In the genomic region with DNA sequence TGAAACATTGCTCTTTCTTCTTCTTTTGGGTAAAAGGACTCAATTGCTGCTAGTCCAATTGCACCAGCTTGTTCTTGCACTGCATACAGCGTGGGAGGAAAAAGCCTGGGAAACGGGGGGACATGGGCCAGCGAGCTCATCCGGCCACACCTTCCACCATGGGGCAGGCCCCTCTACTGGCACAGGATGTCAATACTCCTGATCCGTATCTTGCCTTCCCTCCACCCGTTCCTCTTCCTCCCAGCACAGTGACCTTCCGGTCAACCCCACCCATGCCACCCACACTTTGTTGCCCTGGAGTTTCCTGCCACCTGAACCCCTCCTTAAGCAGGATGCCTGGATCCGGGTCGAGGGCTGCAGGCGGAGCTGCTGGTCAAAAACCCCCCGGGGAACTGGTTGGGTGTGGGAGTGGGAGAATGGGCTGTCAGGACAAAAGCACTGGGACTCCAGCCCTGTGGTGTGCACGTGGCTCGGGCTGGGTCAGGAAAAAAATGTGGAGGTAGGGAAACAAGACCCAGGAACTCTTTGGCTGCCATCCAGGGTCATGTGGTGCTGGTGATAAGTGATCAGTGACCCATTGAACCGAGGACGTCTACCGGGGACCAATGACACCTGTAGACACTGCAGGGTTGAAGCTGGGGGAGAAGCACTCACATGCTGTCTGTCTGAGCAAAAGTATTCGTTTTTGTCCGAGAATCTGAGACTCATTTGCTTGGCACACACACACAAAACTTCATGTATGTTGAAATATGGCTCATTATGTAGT, we compare ENCODE assay signal across 1 cellular context.
TF ChIP-seq lines count a peak whose summit lies in the region.

No MANE protein-coding gene starts in this region.

TF ChIP-seq in K562, 482 proteins besides CTCF, POLR2A, EP300 and RAD21 (continued from another document):
- TF ChIP-seq, protein P1, sequence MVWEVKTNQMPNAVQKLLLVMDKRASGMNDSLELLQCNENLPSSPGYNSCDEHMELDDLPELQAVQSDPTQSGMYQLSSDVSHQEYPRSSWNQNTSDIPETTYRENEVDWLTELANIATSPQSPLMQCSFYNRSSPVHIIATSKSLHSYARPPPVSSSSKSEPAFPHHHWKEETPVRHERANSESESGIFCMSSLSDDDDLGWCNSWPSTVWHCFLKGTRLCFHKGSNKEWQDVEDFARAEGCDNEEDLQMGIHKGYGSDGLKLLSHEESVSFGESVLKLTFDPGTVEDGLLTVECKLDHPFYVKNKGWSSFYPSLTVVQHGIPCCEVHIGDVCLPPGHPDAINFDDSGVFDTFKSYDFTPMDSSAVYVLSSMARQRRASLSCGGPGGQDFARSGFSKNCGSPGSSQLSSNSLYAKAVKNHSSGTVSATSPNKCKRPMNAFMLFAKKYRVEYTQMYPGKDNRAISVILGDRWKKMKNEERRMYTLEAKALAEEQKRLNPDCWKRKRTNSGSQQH (CRISPR knock-in tag; IDR thresholded peaks at IDR 0.05) = peak; percentile 75; the same call in 1 of the 2 replicates
- TF ChIP-seq PRPF4 (IDR thresholded peaks at IDR 0.05; ENCODE audit: insufficient read depth, low read depth, low read length, poor library complexity, severe bottlenecking) = no peak
- TF ChIP-seq ZNF133 (CRISPR knock-in tag; IDR thresholded peaks at IDR 0.05) = no peak
- no peak for TF ChIP-seq RBM34 (IDR thresholded peaks at IDR 0.05; ENCODE audit: borderline replicate concordance, insufficient read depth, low read length)
- TF ChIP-seq CHD4 (IDR thresholded peaks at IDR 0.05; ENCODE audit: insufficient read depth, insufficient replicate concordance, low read depth, low read length, poor library complexity, severe bottlenecking) = no peak
- no peak for TF ChIP-seq TGIF2 (CRISPR knock-in tag; IDR thresholded peaks at IDR 0.05)
- TF ChIP-seq FOXJ2 (tag; IDR thresholded peaks at IDR 0.05) = no peak
- TF ChIP-seq, protein P2, sequence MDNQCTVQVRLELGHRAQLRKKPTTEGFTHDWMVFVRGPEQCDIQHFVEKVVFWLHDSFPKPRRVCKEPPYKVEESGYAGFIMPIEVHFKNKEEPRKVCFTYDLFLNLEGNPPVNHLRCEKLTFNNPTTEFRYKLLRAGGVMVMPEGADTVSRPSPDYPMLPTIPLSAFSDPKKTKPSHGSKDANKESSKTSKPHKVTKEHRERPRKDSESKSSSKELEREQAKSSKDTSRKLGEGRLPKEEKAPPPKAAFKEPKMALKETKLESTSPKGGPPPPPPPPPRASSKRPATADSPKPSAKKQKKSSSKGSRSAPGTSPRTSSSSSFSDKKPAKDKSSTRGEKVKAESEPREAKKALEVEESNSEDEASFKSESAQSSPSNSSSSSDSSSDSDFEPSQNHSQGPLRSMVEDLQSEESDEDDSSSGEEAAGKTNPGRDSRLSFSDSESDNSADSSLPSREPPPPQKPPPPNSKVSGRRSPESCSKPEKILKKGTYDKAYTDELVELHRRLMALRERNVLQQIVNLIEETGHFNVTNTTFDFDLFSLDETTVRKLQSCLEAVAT (IDR thresholded peaks at IDR 0.05) = no peak
- TF ChIP-seq, protein P3, sequence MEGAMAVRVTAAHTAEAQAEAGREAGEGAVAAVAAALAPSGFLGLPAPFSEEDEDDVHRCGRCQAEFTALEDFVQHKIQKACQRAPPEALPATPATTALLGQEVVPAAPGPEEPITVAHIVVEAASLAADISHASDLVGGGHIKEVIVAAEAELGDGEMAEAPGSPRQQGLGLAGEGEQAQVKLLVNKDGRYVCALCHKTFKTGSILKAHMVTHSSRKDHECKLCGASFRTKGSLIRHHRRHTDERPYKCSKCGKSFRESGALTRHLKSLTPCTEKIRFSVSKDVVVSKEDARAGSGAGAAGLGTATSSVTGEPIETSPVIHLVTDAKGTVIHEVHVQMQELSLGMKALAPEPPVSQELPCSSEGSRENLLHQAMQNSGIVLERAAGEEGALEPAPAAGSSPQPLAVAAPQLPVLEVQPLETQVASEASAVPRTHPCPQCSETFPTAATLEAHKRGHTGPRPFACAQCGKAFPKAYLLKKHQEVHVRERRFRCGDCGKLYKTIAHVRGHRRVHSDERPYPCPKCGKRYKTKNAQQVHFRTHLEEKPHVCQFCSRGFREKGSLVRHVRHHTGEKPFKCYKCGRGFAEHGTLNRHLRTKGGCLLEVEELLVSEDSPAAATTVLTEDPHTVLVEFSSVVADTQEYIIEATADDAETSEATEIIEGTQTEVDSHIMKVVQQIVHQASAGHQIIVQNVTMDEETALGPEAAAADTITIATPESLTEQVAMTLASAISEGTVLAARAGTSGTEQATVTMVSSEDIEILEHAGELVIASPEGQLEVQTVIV (CRISPR knock-in tag; IDR thresholded peaks at IDR 0.05; ENCODE audit: borderline replicate concordance) = no peak
- TF ChIP-seq TSC22D4 (tag; IDR thresholded peaks at IDR 0.05) = no peak
- TF ChIP-seq, protein P4, sequence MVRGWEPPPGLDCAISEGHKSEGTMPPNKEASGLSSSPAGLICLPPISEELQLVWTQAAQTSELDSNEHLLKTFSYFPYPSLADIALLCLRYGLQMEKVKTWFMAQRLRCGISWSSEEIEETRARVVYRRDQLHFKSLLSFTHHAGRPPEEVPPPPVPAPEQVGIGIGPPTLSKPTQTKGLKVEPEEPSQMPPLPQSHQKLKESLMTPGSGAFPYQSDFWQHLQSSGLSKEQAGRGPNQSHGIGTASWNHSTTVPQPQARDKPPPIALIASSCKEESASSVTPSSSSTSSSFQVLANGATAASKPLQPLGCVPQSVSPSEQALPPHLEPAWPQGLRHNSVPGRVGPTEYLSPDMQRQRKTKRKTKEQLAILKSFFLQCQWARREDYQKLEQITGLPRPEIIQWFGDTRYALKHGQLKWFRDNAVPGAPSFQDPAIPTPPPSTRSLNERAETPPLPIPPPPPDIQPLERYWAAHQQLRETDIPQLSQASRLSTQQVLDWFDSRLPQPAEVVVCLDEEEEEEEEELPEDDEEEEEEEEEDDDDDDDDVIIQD (CRISPR knock-in tag; IDR thresholded peaks at IDR 0.05) = no peak
- peak; percentile 44; the same call in 1 of the 2 replicates for TF ChIP-seq MEF2D (tag; conservative IDR thresholded peaks at IDR 0.05; ENCODE audit: low read depth)
- no peak for TF ChIP-seq NONO (IDR thresholded peaks at IDR 0.05; ENCODE audit: low read depth in 2 of 2, low read length in 1 of 2)
- TF ChIP-seq ZNF354B (CRISPR knock-in tag; IDR thresholded peaks at IDR 0.05) = no peak
- TF ChIP-seq, protein P5, sequence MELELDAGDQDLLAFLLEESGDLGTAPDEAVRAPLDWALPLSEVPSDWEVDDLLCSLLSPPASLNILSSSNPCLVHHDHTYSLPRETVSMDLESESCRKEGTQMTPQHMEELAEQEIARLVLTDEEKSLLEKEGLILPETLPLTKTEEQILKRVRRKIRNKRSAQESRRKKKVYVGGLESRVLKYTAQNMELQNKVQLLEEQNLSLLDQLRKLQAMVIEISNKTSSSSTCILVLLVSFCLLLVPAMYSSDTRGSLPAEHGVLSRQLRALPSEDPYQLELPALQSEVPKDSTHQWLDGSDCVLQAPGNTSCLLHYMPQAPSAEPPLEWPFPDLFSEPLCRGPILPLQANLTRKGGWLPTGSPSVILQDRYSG (tag; conservative IDR thresholded peaks at IDR 0.05; ENCODE audit: low read depth) = no peak
- TF ChIP-seq ZNF239 (CRISPR knock-in tag; IDR thresholded peaks at IDR 0.05) = 0 out of 2 replicates have a peak, but pooled peaks have one; percentile 7
- TF ChIP-seq BRF1 (IDR thresholded peaks at IDR 0.05; ENCODE audit: borderline replicate concordance, extremely low read depth, insufficient read length) = no peak
- TF ChIP-seq FOXP1 (CRISPR knock-in tag; IDR thresholded peaks at IDR 0.05) = no peak
- TF ChIP-seq RNF2 (IDR thresholded peaks at IDR 0.05) = peak; percentile 63; the same call in 1 of the 2 replicates
- TF ChIP-seq MECOM (CRISPR knock-in tag; IDR thresholded peaks at IDR 0.05) = no peak
- TF ChIP-seq SMAD4 (CRISPR knock-in tag; conservative IDR thresholded peaks at IDR 0.05) = 0 out of 2 replicates have a peak, but pooled peaks have one; percentile 40
- TF ChIP-seq SOX6 (IDR thresholded peaks at IDR 0.05) = no peak
- TF ChIP-seq, protein P6, sequence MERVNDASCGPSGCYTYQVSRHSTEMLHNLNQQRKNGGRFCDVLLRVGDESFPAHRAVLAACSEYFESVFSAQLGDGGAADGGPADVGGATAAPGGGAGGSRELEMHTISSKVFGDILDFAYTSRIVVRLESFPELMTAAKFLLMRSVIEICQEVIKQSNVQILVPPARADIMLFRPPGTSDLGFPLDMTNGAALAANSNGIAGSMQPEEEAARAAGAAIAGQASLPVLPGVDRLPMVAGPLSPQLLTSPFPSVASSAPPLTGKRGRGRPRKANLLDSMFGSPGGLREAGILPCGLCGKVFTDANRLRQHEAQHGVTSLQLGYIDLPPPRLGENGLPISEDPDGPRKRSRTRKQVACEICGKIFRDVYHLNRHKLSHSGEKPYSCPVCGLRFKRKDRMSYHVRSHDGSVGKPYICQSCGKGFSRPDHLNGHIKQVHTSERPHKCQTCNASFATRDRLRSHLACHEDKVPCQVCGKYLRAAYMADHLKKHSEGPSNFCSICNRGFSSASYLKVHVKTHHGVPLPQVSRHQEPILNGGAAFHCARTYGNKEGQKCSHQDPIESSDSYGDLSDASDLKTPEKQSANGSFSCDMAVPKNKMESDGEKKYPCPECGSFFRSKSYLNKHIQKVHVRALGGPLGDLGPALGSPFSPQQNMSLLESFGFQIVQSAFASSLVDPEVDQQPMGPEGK (CRISPR knock-in tag; IDR thresholded peaks at IDR 0.05; ENCODE audit: borderline replicate concordance) = no peak
- no peak for TF ChIP-seq JUND (IDR thresholded peaks at IDR 0.05; ENCODE audit: borderline replicate concordance, low read depth, low read length)
- TF ChIP-seq JUND (tag; IDR thresholded peaks at IDR 0.05; ENCODE audit: borderline replicate concordance, low read depth, low read length) = no peak
- TF ChIP-seq RBM25 (IDR thresholded peaks at IDR 0.05; ENCODE audit: low read depth, low read length, severe bottlenecking) = no peak
- TF ChIP-seq ADNP (tag; IDR thresholded peaks at IDR 0.05) = no peak
- no peak for TF ChIP-seq ZNF12 (CRISPR knock-in tag; IDR thresholded peaks at IDR 0.05)
- no peak for TF ChIP-seq LARP7 (IDR thresholded peaks at IDR 0.05)
- no peak for TF ChIP-seq ZNF75A (CRISPR knock-in tag; IDR thresholded peaks at IDR 0.05)
- TF ChIP-seq, protein P7, sequence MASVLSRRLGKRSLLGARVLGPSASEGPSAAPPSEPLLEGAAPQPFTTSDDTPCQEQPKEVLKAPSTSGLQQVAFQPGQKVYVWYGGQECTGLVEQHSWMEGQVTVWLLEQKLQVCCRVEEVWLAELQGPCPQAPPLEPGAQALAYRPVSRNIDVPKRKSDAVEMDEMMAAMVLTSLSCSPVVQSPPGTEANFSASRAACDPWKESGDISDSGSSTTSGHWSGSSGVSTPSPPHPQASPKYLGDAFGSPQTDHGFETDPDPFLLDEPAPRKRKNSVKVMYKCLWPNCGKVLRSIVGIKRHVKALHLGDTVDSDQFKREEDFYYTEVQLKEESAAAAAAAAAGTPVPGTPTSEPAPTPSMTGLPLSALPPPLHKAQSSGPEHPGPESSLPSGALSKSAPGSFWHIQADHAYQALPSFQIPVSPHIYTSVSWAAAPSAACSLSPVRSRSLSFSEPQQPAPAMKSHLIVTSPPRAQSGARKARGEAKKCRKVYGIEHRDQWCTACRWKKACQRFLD (CRISPR knock-in tag; IDR thresholded peaks at IDR 0.05) = 0 out of 2 replicates have a peak, but pooled peaks have one; percentile 46
- no peak for TF ChIP-seq NFE2 (IDR thresholded peaks at IDR 0.05; ENCODE audit: low read depth)
- TF ChIP-seq NRF1 (conservative IDR thresholded peaks at IDR 0.05 in 1 of 2, IDR thresholded peaks at IDR 0.05 in 1 of 2) = no peak
- peak; percentile 70 for TF ChIP-seq MYC (IDR thresholded peaks at IDR 0.05; ENCODE audit: low read depth, low read length)
- no peak for TF ChIP-seq MYC (CRISPR knock-in tag; IDR thresholded peaks at IDR 0.05; ENCODE audit: borderline replicate concordance, low read depth)
- no peak for TF ChIP-seq ZNF263 (CRISPR knock-in tag; IDR thresholded peaks at IDR 0.05; ENCODE audit: borderline replicate concordance)
- TF ChIP-seq ZNF707 (CRISPR knock-in tag; conservative IDR thresholded peaks at IDR 0.05) = no peak
- TF ChIP-seq, protein P8, sequence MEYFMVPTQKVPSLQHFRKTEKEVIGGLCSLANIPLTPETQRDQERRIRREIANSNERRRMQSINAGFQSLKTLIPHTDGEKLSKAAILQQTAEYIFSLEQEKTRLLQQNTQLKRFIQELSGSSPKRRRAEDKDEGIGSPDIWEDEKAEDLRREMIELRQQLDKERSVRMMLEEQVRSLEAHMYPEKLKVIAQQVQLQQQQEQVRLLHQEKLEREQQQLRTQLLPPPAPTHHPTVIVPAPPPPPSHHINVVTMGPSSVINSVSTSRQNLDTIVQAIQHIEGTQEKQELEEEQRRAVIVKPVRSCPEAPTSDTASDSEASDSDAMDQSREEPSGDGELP (CRISPR knock-in tag; IDR thresholded peaks at IDR 0.05; ENCODE audit: borderline replicate concordance) = 0 out of 2 replicates have a peak, but pooled peaks have one; percentile 13
- TF ChIP-seq CBX3 (IDR thresholded peaks at IDR 0.05; ENCODE audit: borderline replicate concordance in 1 of 2, low read length in 2 of 2) = no peak
- no peak for TF ChIP-seq TCF7 (IDR thresholded peaks at IDR 0.05; ENCODE audit: borderline replicate concordance)
- TF ChIP-seq ZNF3 (CRISPR knock-in tag; IDR thresholded peaks at IDR 0.05) = no peak
- no peak for TF ChIP-seq SMAD1 (IDR thresholded peaks at IDR 0.05; ENCODE audit: low read depth, low read length, partially characterized antibody)
- TF ChIP-seq ZNF41 (CRISPR knock-in tag; conservative IDR thresholded peaks at IDR 0.05) = 0 out of 2 replicates have a peak, but pooled peaks have one; percentile 42
- no peak for TF ChIP-seq SRF (CRISPR knock-in tag; IDR thresholded peaks at IDR 0.05)
- TF ChIP-seq OTX1 (CRISPR knock-in tag; IDR thresholded peaks at IDR 0.05) = peak; percentile 51; the same call in 1 of the 2 replicates
- TF ChIP-seq TBP (optimal IDR thresholded peaks at IDR 0.05; ENCODE audit: low read depth, low read length) = no peak
- peak; percentile 47; the same call in 1 of the 2 replicates for TF ChIP-seq CTBP1 (IDR thresholded peaks at IDR 0.05; ENCODE audit: borderline replicate concordance)
- TF ChIP-seq ZNF830 (CRISPR knock-in tag; IDR thresholded peaks at IDR 0.05) = no peak
- TF ChIP-seq FUS (optimal IDR thresholded peaks at IDR 0.05; ENCODE audit: low read depth, low read length) = no peak
- TF ChIP-seq PPARD (CRISPR knock-in tag; IDR thresholded peaks at IDR 0.05) = no peak
- TF ChIP-seq TAF7 (tag; IDR thresholded peaks at IDR 0.05) = no peak
- TF ChIP-seq GABPB1 (CRISPR knock-in tag; IDR thresholded peaks at IDR 0.05) = no peak
- TF ChIP-seq ZNF24 (IDR thresholded peaks at IDR 0.05) = no peak
- no peak for TF ChIP-seq ZNF551 (CRISPR knock-in tag; IDR thresholded peaks at IDR 0.05)
TF ChIP-seq in K562: peak in this region for 47.
